In genomic region chr11:132579686-132580085, GRCh38 we compare ENCODE assay signal across 15 cellular contexts.
A peak's percentile ranks its signal among the peaks of the same experiment; 100 is the strongest.
DNase-seq lines count a peak whose midpoint lies in the region; ATAC-seq and TF ChIP-seq lines count a peak whose summit lies in the region.
"Had no signal": no experiment of that assay in that cellular context is flagged by ENCODE, and none has a peak within 500 bp of the region (broad histone marks: within the 10 kb centered on the region; RNA-seq: fewer than 3 reads in every experiment).

No MANE protein-coding gene starts in this region.

- H3K14ac ChIP-seq in H9 (ENCODE audit: insufficient read depth, low read length) (no peak overlapping the region), mesenchymal stem cell (ENCODE audit: low read length in 2 of 2) (no peak overlapping the region), trophoblast cell (ENCODE audit: low read length) (no peak overlapping the region)

- no peaks in the 10 kb centered on the region for H3K79me1 ChIP-seq in H9 (ENCODE audit: insufficient read depth, low read depth, low read length, poor library complexity, severe bottlenecking)
- no peaks in the 10 kb centered on the region for H3K79me1 ChIP-seq in mesenchymal stem cell (replicated peaks; ENCODE audit: low read length, poor library complexity, severe bottlenecking)
- no peaks in the 10 kb centered on the region for H3K79me1 ChIP-seq in trophoblast cell (ENCODE audit: low read length)

- intact Hi-C loops in right lobe of liver (cut with DNase I) = no loop called here

- no peak overlapping the region for H4K5ac ChIP-seq in H9 (ENCODE audit: insufficient read length, low read depth, low read length)

- DNase-seq in H9 (no peak), mesenchymal stem cell (no peak), trophoblast cell (no peak), right lobe of liver (no peak), Ammon's horn (ENCODE audit: low spot score) (no peak)
- DNase-seq: BE2C; CD4-positive, alpha-beta memory T cell; DMS53; DND-41; EL had no signal

- no peaks in the 10 kb centered on the region; the same call in 1 of the 2 replicates for H3K27me3 Mint-ChIP-seq in H9 (ENCODE audit: low read depth)

- H4K12ac ChIP-seq in trophoblast cell (ENCODE audit: low read depth, low read length) = no peak overlapping the region

- peak overlapping the region; percentile 63 for H3K4me2 ChIP-seq in BLaER1
- H3K4me2 ChIP-seq in H9 (ENCODE audit: insufficient read depth, insufficient read length, low read length) = no peak overlapping the region
- H3K4me2 ChIP-seq in mesenchymal stem cell (ENCODE audit: low read length, poor library complexity, severe bottlenecking) = no peak overlapping the region
- no peak overlapping the region for H3K4me2 ChIP-seq in trophoblast cell (ENCODE audit: low read length)

- no peak overlapping the region for H3K27ac ChIP-seq in BLaER1
- H3K27ac ChIP-seq in H9 (ENCODE audit: insufficient read length, low read depth, low read length) = no peak overlapping the region
- H3K27ac ChIP-seq in mesenchymal stem cell (ENCODE audit: low read length, poor library complexity, severe bottlenecking) = no peak overlapping the region
- H3K27ac ChIP-seq in trophoblast cell (ENCODE audit: low read depth, low read length) = no peak overlapping the region
- no peak overlapping the region for H3K27ac ChIP-seq in right lobe of liver

- H2BK20ac ChIP-seq in H9 (ENCODE audit: low read depth, low read length, poor library complexity, severe bottlenecking) = no peak overlapping the region

- peaks cover 0 to 5% (median 0%) of the 10 kb centered on the region in 3 experiments; a peak in 2 of 7 replicates for H3K36me3 Mint-ChIP-seq in H9 (ENCODE audit: insufficient read depth in 1 of 3, low read depth in 3 of 3)
- H3K36me3 Mint-ChIP-seq: CD14-positive monocyte; CD4-positive, alpha-beta memory T cell had no signal

- H3K23ac ChIP-seq in H9 (ENCODE audit: insufficient read length, low read depth, low read length) (no peak overlapping the region), mesenchymal stem cell (ENCODE audit: low read length in 2 of 2) (no peak overlapping the region), trophoblast cell (ENCODE audit: low read length) (no peak overlapping the region)

- no peak overlapping the region for H2BK15ac ChIP-seq in H9 (ENCODE audit: low read depth, low read length)
- no peak overlapping the region for H2BK15ac ChIP-seq in mesenchymal stem cell (ENCODE audit: low read depth, poor library complexity, severe bottlenecking)

- H3K4me1 Mint-ChIP-seq in H9 = peaks cover 10 to 16% of the 10 kb centered on the region in 2 experiments
- H3K4me1 Mint-ChIP-seq: CD14-positive monocyte had no signal

- H3K27ac Mint-ChIP-seq in H9 = no peak overlapping the region
- H3K27ac Mint-ChIP-seq: CD14-positive monocyte; CD4-positive, alpha-beta memory T cell had no signal

- WGBS in H9 (ENCODE audit: extremely low coverage, insufficient read length, low lambda C conversion rate) = no CpG with 5 or more reads among the region's 6 CpGs
- WGBS in mesenchymal stem cell = 89% methylated on average over 6 of the region's 6 CpGs
- no CpG with 5 or more reads among the region's 6 CpGs for WGBS in trophoblast cell (ENCODE audit: extremely low coverage, insufficient coverage, insufficient read length)
- 71% methylated on average over 6 of the region's 6 CpGs for WGBS in right lobe of liver (ENCODE audit: insufficient coverage, low coverage, low lambda C conversion rate, missing lambda C conversion rate)

- H3K4me1 ChIP-seq in BLaER1 (peaks cover 34% of the 10 kb centered on the region), H9 (ENCODE audit: insufficient read depth, low read length) (peaks cover 3% of the 10 kb centered on the region; the same call in 1 of the 2 replicates), mesenchymal stem cell (ENCODE audit: control insufficient read depth, insufficient read depth, low read depth, low read length) (no peaks in the 10 kb centered on the region), trophoblast cell (ENCODE audit: control insufficient read depth in 1 of 2, insufficient read depth in 2 of 2, low read length in 2 of 2) (peaks cover 0 to 3% of the 10 kb centered on the region in 2 experiments), right lobe of liver (no peaks in the 10 kb centered on the region)
- H3K4me1 ChIP-seq: BE2C, HAP-1 had no signal

- no peak overlapping the region for H3K9ac ChIP-seq in BLaER1
- H3K9ac ChIP-seq in H9 (ENCODE audit: extremely low read depth, insufficient read length, low read length) = no peak overlapping the region
- no peak overlapping the region for H3K9ac ChIP-seq in mesenchymal stem cell (ENCODE audit: low read length)
- H3K9ac ChIP-seq in trophoblast cell (ENCODE audit: low read length) = peak overlapping the region; percentile 68

- no peak overlapping the region for H2BK12ac ChIP-seq in H9 (ENCODE audit: insufficient read length, low read depth, low read length)
- no peak overlapping the region for H2BK12ac ChIP-seq in mesenchymal stem cell (ENCODE audit: low read length in 2 of 2)
- H2BK12ac ChIP-seq in trophoblast cell (ENCODE audit: low read length) = no peak overlapping the region

- no peak overlapping the region for H3T11ph ChIP-seq in H9 (ENCODE audit: low read length)

- peak overlapping the region; percentile 58 for H3K18ac ChIP-seq in H9 (ENCODE audit: insufficient read length, low read depth, low read length)
- no peak overlapping the region for H3K18ac ChIP-seq in mesenchymal stem cell (ENCODE audit: low read depth in 1 of 2, low read length in 2 of 2)
- no peak overlapping the region for H3K18ac ChIP-seq in trophoblast cell (ENCODE audit: low read length)

- TF ChIP-seq CTCF in H9 (conservative IDR thresholded peaks at IDR 0.05) (no peak), right lobe of liver (IDR thresholded peaks at IDR 0.05) (no peak)

- H2BK120ac ChIP-seq in H9 (ENCODE audit: low read depth, low read length, poor library complexity, severe bottlenecking) (no peak overlapping the region), mesenchymal stem cell (ENCODE audit: low read depth, low read length) (no peak overlapping the region), trophoblast cell (ENCODE audit: insufficient read depth, low read length, poor library complexity) (no peak overlapping the region)

- no peak overlapping the region for H3K56ac ChIP-seq in H9 (ENCODE audit: insufficient read length, low read depth, low read length)

- no peak for TF ChIP-seq POLR2A in right lobe of liver (IDR thresholded peaks at IDR 0.05)

- no peak overlapping the region for H4K8ac ChIP-seq in H9 (replicated peaks; ENCODE audit: insufficient read length, low read depth, low read length)
- H4K8ac ChIP-seq in mesenchymal stem cell (ENCODE audit: low read length) = no peak overlapping the region
- no peak overlapping the region for H4K8ac ChIP-seq in trophoblast cell (ENCODE audit: low read depth, low read length)

- H3K9me3 ChIP-seq in BLaER1 = peaks cover 9% of the 10 kb centered on the region; the same call in 1 of the 2 replicates
- H3K9me3 ChIP-seq in H9 (ENCODE audit: control insufficient read depth, low read depth, low read length) = no peaks in the 10 kb centered on the region
- no peaks in the 10 kb centered on the region for H3K9me3 ChIP-seq in mesenchymal stem cell (ENCODE audit: control insufficient read depth, low read length)
- no peaks in the 10 kb centered on the region for H3K9me3 ChIP-seq in trophoblast cell (ENCODE audit: insufficient read depth, low read depth, low read length)
- H3K9me3 ChIP-seq in right lobe of liver = no peaks in the 10 kb centered on the region
- H3K9me3 ChIP-seq: HAP-1 had no signal

- no peak overlapping the region for H3K4me3 Mint-ChIP-seq in H9
- H3K4me3 Mint-ChIP-seq: CD14-positive monocyte; CD4-positive, alpha-beta memory T cell had no signal

- H2AK5ac ChIP-seq in H9 (ENCODE audit: insufficient read length, low read length) (no peak overlapping the region), mesenchymal stem cell (ENCODE audit: low read length, severe bottlenecking) (no peak overlapping the region), trophoblast cell (ENCODE audit: low read length) (no peak overlapping the region)

- H3K4me3 ChIP-seq in BLaER1 (no peak overlapping the region), mesenchymal stem cell (ENCODE audit: insufficient read depth in 1 of 2, low read depth in 1 of 2, low read length in 2 of 2) (no peak overlapping the region), trophoblast cell (ENCODE audit: low read depth, low read length) (no peak overlapping the region), right lobe of liver (no peak overlapping the region)
- H3K4me3 ChIP-seq: GM12878, HAP-1 had no signal

- no peaks in the 10 kb centered on the region for H3K36me3 ChIP-seq in BLaER1
- H3K36me3 ChIP-seq in mesenchymal stem cell (ENCODE audit: control insufficient read depth in 1 of 2, insufficient read depth in 2 of 2, low read depth in 1 of 2, low read length in 2 of 2) = no peaks in the 10 kb centered on the region
- no peaks in the 10 kb centered on the region for H3K36me3 ChIP-seq in trophoblast cell (ENCODE audit: control insufficient read depth in 1 of 2, insufficient read depth in 2 of 2, low read length in 2 of 2)
- no peaks in the 10 kb centered on the region for H3K36me3 ChIP-seq in right lobe of liver
- H3K36me3 ChIP-seq: BE2C, HAP-1 had no signal

- 0 out of 5 replicates have a peak, but pooled peaks cover 0 to 3% of the 10 kb centered on the region in 2 experiments for H3K9me3 Mint-ChIP-seq in H9

- H2BK5ac ChIP-seq in H9 (ENCODE audit: insufficient read length, low read length) (no peak overlapping the region), mesenchymal stem cell (ENCODE audit: low read depth, low read length, poor library complexity, severe bottlenecking) (no peak overlapping the region), trophoblast cell (ENCODE audit: low read depth, low read length, poor library complexity) (no peak overlapping the region)

- H3K27me3 ChIP-seq in BLaER1 = no peaks in the 10 kb centered on the region
- no peaks in the 10 kb centered on the region for H3K27me3 ChIP-seq in H9 (ENCODE audit: insufficient read depth, low read length)
- no peaks in the 10 kb centered on the region for H3K27me3 ChIP-seq in mesenchymal stem cell (ENCODE audit: control insufficient read depth in 1 of 2, insufficient read depth in 1 of 2, low read length in 2 of 2)
- H3K27me3 ChIP-seq in trophoblast cell (ENCODE audit: insufficient read depth, low read length) = no peaks in the 10 kb centered on the region
- H3K27me3 ChIP-seq in right lobe of liver = no peaks in the 10 kb centered on the region
- H3K27me3 ChIP-seq: BE2C had no signal

- no peaks in the 10 kb centered on the region for H3K79me2 ChIP-seq in H9 (ENCODE audit: insufficient read depth, low read length)
- no peaks in the 10 kb centered on the region for H3K79me2 ChIP-seq in trophoblast cell (ENCODE audit: control insufficient read depth, insufficient read depth, low read length, poor library complexity)

- H2AFZ ChIP-seq in H9 (ENCODE audit: low read length) (no peak overlapping the region), mesenchymal stem cell (ENCODE audit: low read depth, low read length) (no peak overlapping the region), trophoblast cell (ENCODE audit: insufficient read depth, low read length, poor library complexity) (no peak overlapping the region)

- H4K91ac ChIP-seq in H9 (ENCODE audit: insufficient read length, low read depth, low read length) (no peak overlapping the region), mesenchymal stem cell (ENCODE audit: low read length) (peak overlapping the region; percentile 34), trophoblast cell (ENCODE audit: low read depth, low read length) (no peak overlapping the region)

- H3K23me2 ChIP-seq in H9 (ENCODE audit: insufficient read length, low read depth, low read length, poor library complexity, severe bottlenecking) = no peaks in the 10 kb centered on the region

- H4K20me1 ChIP-seq in BLaER1 = no peaks in the 10 kb centered on the region
- H4K20me1 ChIP-seq in H9 (ENCODE audit: control insufficient read depth, insufficient read depth, insufficient read length) = no peaks in the 10 kb centered on the region

- ATAC-seq in HG02973 (IDR thresholded peaks at IDR 0.05; ENCODE audit: unreplicated experiment) = no peak
- no peak for ATAC-seq in right lobe of liver
- ATAC-seq: GM12878 had no signal

- H3K4ac ChIP-seq in H9 (ENCODE audit: low read depth, low read length) (no peak overlapping the region), mesenchymal stem cell (ENCODE audit: low read depth in 1 of 2, low read length in 2 of 2) (no peak overlapping the region), trophoblast cell (ENCODE audit: low read depth, low read length) (no peak overlapping the region)
